In genomic region chr6:149696904-149697303, GRCh38 we compare ENCODE assay signal across 17 cellular contexts. TPM values are rescaled to one million over a fixed set of nuclear protein-coding genes. Genes with fewer than 3 reads are reported as not detected.
DNase-seq lines count a peak whose midpoint lies in the region; ATAC-seq, FAIRE-seq and TF ChIP-seq lines count a peak whose summit lies in the region.
"Had no signal": no experiment of that assay in that cellular context is flagged by ENCODE, and none has a peak within 500 bp of the region (broad histone marks: within the 10 kb centered on the region; RNA-seq: fewer than 3 reads in every experiment).

No MANE protein-coding gene starts in this region.

- H2AFZ ChIP-seq in osteoblast (ENCODE audit: low read length): no peak overlapping the region

- no peaks in the 10 kb centered on the region for H3K27me3 ChIP-seq in bronchial epithelial cell (ENCODE audit: control insufficient read depth, insufficient read depth, low read length)
- no peaks in the 10 kb centered on the region for H3K27me3 ChIP-seq in osteoblast (ENCODE audit: insufficient read depth, low read length)
- no peaks in the 10 kb centered on the region for H3K27me3 ChIP-seq in heart left ventricle
- H3K27me3 ChIP-seq: dorsolateral prefrontal cortex, gastroesophageal sphincter had no signal

- TF ChIP-seq CTCF in bronchial epithelial cell (IDR thresholded peaks at IDR 0.05; ENCODE audit: insufficient read depth, low read length, severe bottlenecking) (no peak), osteoblast (IDR thresholded peaks at IDR 0.05; ENCODE audit: extremely low read depth, low read depth, low read length) (no peak), heart left ventricle (IDR thresholded peaks at IDR 0.05) (no peak)

- H3K4me3 ChIP-seq in bronchial epithelial cell (ENCODE audit: low read depth, low read length) (no peak overlapping the region), osteoblast (ENCODE audit: insufficient read depth, low read length) (no peak overlapping the region), heart left ventricle (no peak overlapping the region)
- H3K4me3 ChIP-seq: dorsolateral prefrontal cortex, gastroesophageal sphincter had no signal

- no peak for TF ChIP-seq POLR2A in heart left ventricle (IDR thresholded peaks at IDR 0.05)

- H3K27me3 Mint-ChIP-seq in activated T-cell treated with anti-CD3 and anti-CD28 coated beads, Interleukin-2, amount 50 U/mL, for 24 hours: no peaks in the 10 kb centered on the region
- H3K27me3 Mint-ChIP-seq: IgD-negative memory B cell; stimulated activated naive B cell treated with anti-CD40 and anti-IgM and Interleukin-4, amounts not matched to agents 10 μg/mL and 1 μg/mL and 100 μg/mL, for 72 hours had no signal

- peaks cover 74% of the 10 kb centered on the region for H3K36me3 Mint-ChIP-seq in activated T-cell treated with anti-CD3 and anti-CD28 coated beads, Interleukin-2, amount 50 U/mL, for 24 hours (ENCODE audit: low read depth)

- H3K9me3 Mint-ChIP-seq in activated T-cell treated with anti-CD3 and anti-CD28 coated beads, Interleukin-2, amount 50 U/mL, for 24 hours: no peaks in the 10 kb centered on the region
- H3K9me3 Mint-ChIP-seq: IgD-negative memory B cell; stimulated activated naive B cell treated with anti-CD40 and anti-IgM and Interleukin-4, amounts not matched to agents 10 μg/mL and 1 μg/mL and 100 μg/mL, for 72 hours had no signal

- peaks cover 79% of the 10 kb centered on the region for H3K79me2 ChIP-seq in osteoblast (ENCODE audit: insufficient read depth, low read length)

- H4K20me1 ChIP-seq in osteoblast (ENCODE audit: insufficient read depth, low read length): peaks cover 16% of the 10 kb centered on the region

- H3K4me1 Mint-ChIP-seq in activated T-cell treated with anti-CD3 and anti-CD28 coated beads, Interleukin-2, amount 50 U/mL, for 24 hours (ENCODE audit: low read depth): peaks cover 29% of the 10 kb centered on the region
- H3K4me1 Mint-ChIP-seq: stimulated activated naive B cell treated with anti-CD40 and anti-IgM and Interleukin-4, amounts not matched to agents 10 μg/mL and 1 μg/mL and 100 μg/mL, for 72 hours had no signal

- H3K4me3 Mint-ChIP-seq in activated T-cell treated with anti-CD3 and anti-CD28 coated beads, Interleukin-2, amount 50 U/mL, for 24 hours: no peak overlapping the region
- H3K4me3 Mint-ChIP-seq: IgD-negative memory B cell; stimulated activated naive B cell treated with anti-CD40 and anti-IgM and Interleukin-4, amounts not matched to agents 10 μg/mL and 1 μg/mL and 100 μg/mL, for 72 hours had no signal

- no peaks in the 10 kb centered on the region for H3K9me3 ChIP-seq in osteoblast (ENCODE audit: low read depth, low read length)
- no peaks in the 10 kb centered on the region for H3K9me3 ChIP-seq in heart left ventricle
- H3K9me3 ChIP-seq: gastroesophageal sphincter had no signal

- H3K36me3 ChIP-seq in bronchial epithelial cell (ENCODE audit: control insufficient read depth, insufficient read depth, low read length) (peaks cover 1% of the 10 kb centered on the region), osteoblast (ENCODE audit: insufficient read depth, low read length) (peaks cover 20% of the 10 kb centered on the region), heart left ventricle (peaks cover 0 to 85% (median 70%) of the 10 kb centered on the region in 9 donors)

- H3K27ac ChIP-seq in osteoblast (ENCODE audit: low read depth, low read length) (peak overlapping the region; percentile 30), heart left ventricle (no peak overlapping the region)
- H3K27ac ChIP-seq: dorsolateral prefrontal cortex, gastroesophageal sphincter had no signal

- no peak for ATAC-seq in activated CD4-positive, CD25-positive, alpha-beta regulatory T cell treated with anti-CD3 and anti-CD28 coated beads, Interleukin-2, amount 50 U/mL, for 24 hours
- no peak for ATAC-seq in heart left ventricle
- ATAC-seq: gastroesophageal sphincter; stimulated activated naive B cell treated with anti-CD40 and anti-IgM and Interleukin-4, amounts not matched to agents 10 μg/mL and 1 μg/mL and 100 μg/mL, for 72 hours had no signal

- intact Hi-C loops in heart left ventricle (cut with DNase I): no loop called here

- peak overlapping the region; percentile 61 for H3K27ac Mint-ChIP-seq in activated T-cell treated with anti-CD3 and anti-CD28 coated beads, Interleukin-2, amount 50 U/mL, for 24 hours
- H3K27ac Mint-ChIP-seq: IgD-negative memory B cell; stimulated activated naive B cell treated with anti-CD40 and anti-IgM and Interleukin-4, amounts not matched to agents 10 μg/mL and 1 μg/mL and 100 μg/mL, for 72 hours had no signal

- H3K4me1 ChIP-seq in osteoblast (ENCODE audit: insufficient read depth, low read length) (peaks cover 12% of the 10 kb centered on the region), heart left ventricle (peaks cover 0 to 19% (median 10%) of the 10 kb centered on the region in 12 donors)

- DNase-seq in activated T-cell treated with anti-CD3 and anti-CD28 coated beads, Interleukin-2, amount 50 U/mL, for 24 hours: no peak
- DNase-seq in activated T-cell treated with anti-CD3 and anti-CD28 coated beads for 4 hours: no peak
- peak; percentile 93 for DNase-seq in NCI-H226
- DNase-seq in bronchial epithelial cell (ENCODE audit: low read depth): peak; percentile 61
- DNase-seq in osteoblast (ENCODE audit: insufficient read length, low spot score, missing footprints): no peak
- DNase-seq in heart left ventricle: no peak
- no peak for DNase-seq in effector CD8-positive, alpha-beta T cell (lab: John Stamatoyannopoulos, UW)
- DNase-seq: activated CD8-positive, alpha-beta memory T cell treated with anti-CD3 and anti-CD28 coated beads, Interleukin-2, amount 50 U/mL, for 48 hours; amygdala; dorsolateral prefrontal cortex; NCI-H1105; NCI-H2227 treated with DMSO at 0.1 percent for 48 hours; nucleus accumbens; stimulated activated naive B cell treated with anti-CD40 and anti-IgM and Interleukin-4, amounts not matched to agents 10 μg/mL and 1 μg/mL and 100 μg/mL, for 72 hours had no signal

- peak overlapping the region; percentile 39 for H3K4me2 ChIP-seq in osteoblast (ENCODE audit: insufficient read depth, low read length)

- no peak for FAIRE-seq in bronchial epithelial cell (lab: Jason Lieb, UNC)

- WGBS in heart left ventricle, 4 donors: 45 to 67% (median 50%) methylated on average over 1 of the region's 1 CpG

RNA-seq across cellular contexts. Expression of gene LATS1, which starts 21.0 kb away (rescaled TPM):
- 6.3 and 6.8 TPM in 2 replicates for total RNA-seq in bronchial epithelial cell
- total RNA-seq in osteoblast: 25.0 and 29.2 TPM in 2 replicates
- total RNA-seq in heart left ventricle: 10 to 100 TPM in 7 of 9 donors, 1 to 10 TPM in 2; 9.4 to 18.5 (median 10.9) TPM
- 1 to 10 TPM; 5.3 TPM for polyA plus RNA-seq in heart left ventricle

RNA-seq across cellular contexts. Expression of gene KATNA1, which starts 48.4 kb away (rescaled TPM):
- 30.0 and 37.6 TPM in 2 replicates for total RNA-seq in bronchial epithelial cell
- total RNA-seq in osteoblast: 35.4 and 36.9 TPM in 2 replicates
- total RNA-seq in heart left ventricle: 10 to 100 TPM in 7 of 9 donors, 1 to 10 TPM in 2; 9.6 to 19.3 (median 12.6) TPM
- polyA plus RNA-seq in heart left ventricle: 10 to 100 TPM in 1 of 2 donors, 1 to 10 TPM in 1; 5.6 to 14.7 TPM

RNA-seq across cellular contexts. Expression of gene NUP43, which starts 49.4 kb away (rescaled TPM):
- total RNA-seq in bronchial epithelial cell (13.2 and 15.7 TPM in 2 replicates), osteoblast (17.7 and 25.0 TPM in 2 replicates), heart left ventricle (10 to 100 TPM; 14.5 to 32.9 (median 27.2) TPM)
- polyA plus RNA-seq in heart left ventricle: 10 to 100 TPM; 12.2 to 17.4 TPM

RNA-seq across cellular contexts. Expression of gene PCMT1, which starts 52.6 kb away (rescaled TPM):
- total RNA-seq in bronchial epithelial cell: 124 and 159 TPM in 2 replicates
- total RNA-seq in osteoblast: 91.6 and 104 TPM in 2 replicates
- total RNA-seq in heart left ventricle: 100 to 1,000 TPM; 128 to 186 (median 164) TPM
- polyA plus RNA-seq in heart left ventricle: 100 to 1,000 TPM in 1 of 2 donors, 10 to 100 TPM in 1; 72.2 to 243 TPM

Comparison
In these comparisons a context has a peak if more than half of its experiments do, and no peak if none do; other contexts are left out.
1. DNase-seq: peak in NCI-H226 (single experiment) and bronchial epithelial cell (single experiment); none in activated T-cell treated with anti-CD3 and anti-CD28 coated beads, Interleukin-2, amount 50 U/mL, for 24 hours (single experiment), activated T-cell treated with anti-CD3 and anti-CD28 coated beads for 4 hours (single experiment), osteoblast (single experiment), heart left ventricle (0 of 5) and effector CD8-positive, alpha-beta T cell (single experiment).